ENCODE assay signal across 9 cellular contexts in the genomic region with DNA sequence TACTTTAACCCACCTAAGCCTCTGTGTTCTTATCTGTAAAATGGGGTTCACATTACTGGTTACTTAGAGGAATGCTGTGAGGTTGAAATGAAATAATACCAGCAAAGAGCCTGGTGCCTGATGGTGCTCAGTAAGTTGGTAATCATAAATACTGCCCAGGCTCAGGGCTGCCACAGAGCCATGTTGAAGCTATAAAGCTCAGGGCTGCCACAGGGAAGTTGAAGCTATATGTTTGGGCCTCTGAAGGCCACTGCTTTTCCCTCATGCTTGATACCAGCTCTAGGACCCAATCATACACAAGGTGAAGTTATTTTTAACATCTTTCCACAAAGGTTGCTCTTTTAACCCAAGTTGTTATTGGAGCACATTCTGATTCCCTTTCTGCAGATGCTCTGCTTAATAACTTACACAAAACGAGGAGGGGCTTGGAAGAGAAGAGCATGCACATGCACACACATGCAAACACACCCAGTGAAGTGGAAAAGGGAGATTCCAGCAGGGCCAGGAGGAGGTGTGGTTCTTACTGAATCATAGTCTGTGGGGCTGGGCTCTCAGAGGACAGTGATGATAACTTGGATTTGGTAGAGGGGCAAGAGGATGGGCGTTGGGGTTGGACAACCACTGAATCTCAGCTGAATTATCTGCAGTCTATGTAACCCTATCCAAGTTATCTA. TPM values are rescaled to one million over a fixed set of nuclear protein-coding genes. Genes with fewer than 3 reads are reported as not detected.
DNase-seq lines count a peak whose midpoint lies in the region; ATAC-seq and TF ChIP-seq lines count a peak whose summit lies in the region.
"Had no signal": no experiment of that assay in that cellular context is flagged by ENCODE, and none has a peak within 500 bp of the region (broad histone marks: within the 10 kb centered on the region; RNA-seq: fewer than 3 reads in every experiment).

No MANE protein-coding gene starts in this region.

- H3K9me3 ChIP-seq in RWPE2 (ENCODE audit: severe bottlenecking) (no peaks in the 10 kb centered on the region), trophoblast cell (ENCODE audit: insufficient read depth, low read depth, low read length) (no peaks in the 10 kb centered on the region)

- H3K79me1 ChIP-seq in trophoblast cell (ENCODE audit: low read length) = no peaks in the 10 kb centered on the region

- H3K18ac ChIP-seq in trophoblast cell (ENCODE audit: low read length) = no peak overlapping the region

- no peak overlapping the region for H3K9ac ChIP-seq in trophoblast cell (ENCODE audit: low read length)

- H2BK5ac ChIP-seq in trophoblast cell (ENCODE audit: low read depth, low read length, poor library complexity) = no peak overlapping the region

- no CpG with 5 or more reads among the region's 2 CpGs for WGBS in trophoblast cell (ENCODE audit: extremely low coverage, insufficient coverage, insufficient read length)

- no peak for TF ChIP-seq CTCF in RWPE2 (IDR thresholded peaks at IDR 0.05; ENCODE audit: poor library complexity, severe bottlenecking)

- H3K4ac ChIP-seq in trophoblast cell (ENCODE audit: low read depth, low read length) = no peak overlapping the region

- H3K27me3 ChIP-seq in RWPE2 (ENCODE audit: insufficient read depth, poor library complexity, severe bottlenecking) = no peaks in the 10 kb centered on the region
- H3K27me3 ChIP-seq in trophoblast cell (ENCODE audit: insufficient read depth, low read length) = no peaks in the 10 kb centered on the region

- no peak overlapping the region for H4K91ac ChIP-seq in trophoblast cell (ENCODE audit: low read depth, low read length)

- H3K79me2 ChIP-seq in trophoblast cell (ENCODE audit: control insufficient read depth, insufficient read depth, low read length, poor library complexity) = no peaks in the 10 kb centered on the region

- H3K4me3 ChIP-seq in RWPE2 (ENCODE audit: severe bottlenecking) (no peak overlapping the region), trophoblast cell (ENCODE audit: low read depth, low read length) (no peak overlapping the region)

- no peak overlapping the region for H3K4me2 ChIP-seq in trophoblast cell (ENCODE audit: low read length)

- H2BK12ac ChIP-seq in trophoblast cell (ENCODE audit: low read length) = no peak overlapping the region

- no peak overlapping the region for H2AFZ ChIP-seq in trophoblast cell (ENCODE audit: insufficient read depth, low read length, poor library complexity)

- H4K12ac ChIP-seq in trophoblast cell (ENCODE audit: low read depth, low read length) = no peak overlapping the region

- H3K23ac ChIP-seq in trophoblast cell (ENCODE audit: low read length) = no peak overlapping the region

- H3K36me3 ChIP-seq in RWPE2 (ENCODE audit: low read depth) (peaks cover 30% of the 10 kb centered on the region), trophoblast cell (ENCODE audit: control insufficient read depth in 1 of 2, insufficient read depth in 2 of 2, low read length in 2 of 2) (no peaks in the 10 kb centered on the region)

- DNase-seq in ACHN = peak; percentile 82
- no peak for DNase-seq in RWPE2 (ENCODE audit: low spot score)
- no peak for DNase-seq in cerebellum (ENCODE audit: low spot score)
- no peak for DNase-seq in KG1 (lab: John Stamatoyannopoulos, UW)
- no peak for DNase-seq in G401 (ENCODE audit: low spot score)
- no peak for DNase-seq in trophoblast cell
- DNase-seq: activated effector memory CD4-positive, alpha-beta T cell treated with Interleukin-2 at 50 U/mL for 16 hours had no signal

- ATAC-seq in GM18870 (IDR thresholded peaks at IDR 0.05; ENCODE audit: unreplicated experiment) (peak; percentile 79), HG02870 (IDR thresholded peaks at IDR 0.05; ENCODE audit: unreplicated experiment) (peak; percentile 94), RWPE2 (ENCODE audit: low read depth) (0 out of 3 replicates have a peak, but pooled peaks have one; percentile 41)

- H3K27ac ChIP-seq in RWPE2 (ENCODE audit: poor library complexity, severe bottlenecking) (no peak overlapping the region), trophoblast cell (ENCODE audit: low read depth, low read length) (no peak overlapping the region)

- in situ Hi-C loops in ACHN (cut with HindIII; ENCODE audit: low pct_ligation_motif_present, low pct_unique_long_range_greater_than_20kb, low sequenced_read_pairs) (no loop called here), G401 (cut with HindIII; ENCODE audit: low sequenced_read_pairs) (no loop called here)

- H3K14ac ChIP-seq in trophoblast cell (ENCODE audit: low read length) = no peak overlapping the region

- no peak overlapping the region for H4K8ac ChIP-seq in trophoblast cell (ENCODE audit: low read depth, low read length)

- no peaks in the 10 kb centered on the region for H3K4me1 ChIP-seq in RWPE2 (ENCODE audit: insufficient read depth, poor library complexity, severe bottlenecking)
- no peaks in the 10 kb centered on the region for H3K4me1 ChIP-seq in trophoblast cell (ENCODE audit: control insufficient read depth in 1 of 2, insufficient read depth in 2 of 2, low read length in 2 of 2)

- H2AK5ac ChIP-seq in trophoblast cell (ENCODE audit: low read length) = no peak overlapping the region

- H2BK120ac ChIP-seq in trophoblast cell (ENCODE audit: insufficient read depth, low read length, poor library complexity) = no peak overlapping the region

RNA-seq across cellular contexts. Expression of a gene that starts 17.4 kb away (rescaled TPM):
- total RNA-seq in cerebellum = 15.2 TPM
- 9.7 and 21.2 TPM in 2 replicates for total RNA-seq in G401 (2014; rRNA removed; shearing (Covaris generic))
- polyA plus RNA-seq in trophoblast cell (2013) = 3.0 and 3.7 TPM in 2 replicates

Comparison
In these comparisons a context has a peak if more than half of its experiments do, and no peak if none do; other contexts are left out.
1. ATAC-seq: peak in every context shown above with its lines; median percentile 94 in HG02870; 79 in GM18870; 41 in RWPE2.